Comparison of ENCODE assay signal across 33 cellular contexts in the genomic region with DNA sequence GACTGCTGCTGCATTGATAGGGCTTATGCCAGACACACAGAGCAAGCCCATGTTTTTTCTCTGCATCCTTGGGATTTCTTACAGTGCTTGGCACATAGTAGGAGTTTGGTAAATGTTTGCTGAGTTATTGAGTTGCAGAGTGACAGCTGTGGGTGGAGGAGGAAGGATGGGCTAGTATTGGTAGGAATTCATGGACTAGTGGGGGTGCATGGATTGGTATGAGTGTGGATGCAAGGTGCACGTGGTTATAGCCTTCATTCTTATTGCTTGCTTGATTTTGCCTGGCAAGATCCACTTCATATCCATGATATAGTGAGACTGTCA. TPM values are rescaled to one million over a fixed set of nuclear protein-coding genes. Genes with fewer than 3 reads are reported as not detected.
"Had no signal": no experiment of that assay in that cellular context is flagged by ENCODE, and none has a peak within 500 bp of the region (broad histone marks: within the 10 kb centered on the region; RNA-seq: fewer than 3 reads in every experiment).

No MANE protein-coding gene starts in this region.

- FAIRE-seq: endometrium, islet of Langerhans had no signal

- H3K9me3 ChIP-seq: mucosa of descending colon, uterus had no signal

- H3K27me3 ChIP-seq: esophagus squamous epithelium, heart right ventricle, left lung, tibial nerve, upper lobe of left lung, uterus had no signal

- H3K4me1 Mint-ChIP-seq: mesothelial cell of epicardium; stimulated activated effector memory CD8-positive, alpha-beta T cell treated with anti-CD3 and anti-CD28 coated beads, Interleukin-12 subunit alpha, Interleukin-12 subunit beta, amount 100 ng/mL, for 72 hours had no signal

- H3K36me3 Mint-ChIP-seq: mesothelial cell of epicardium; natural killer cell treated with Interleukin-12 subunit alpha and Interleukin-12 subunit beta and Interleukin-15 and Interleukin-18, amount 100 ng/mL, for 72 hours; stimulated activated effector memory CD8-positive, alpha-beta T cell treated with anti-CD3 and anti-CD28 coated beads, Interleukin-12 subunit alpha, Interleukin-12 subunit beta, amount 100 ng/mL, for 72 hours had no signal

- H3K27ac ChIP-seq: esophagus squamous epithelium, heart right ventricle, left lung, psoas muscle, thoracic aorta, tibial nerve, upper lobe of left lung, uterus had no signal

- H3K36me3 ChIP-seq: esophagus squamous epithelium, heart right ventricle, left lung, thoracic aorta, tibial nerve, upper lobe of left lung, uterus had no signal

- ATAC-seq: effector memory CD8-positive, alpha-beta T cell; heart right ventricle; left cardiac atrium; left lung; mucosa of descending colon; natural killer cell treated with Interleukin-12 subunit alpha and Interleukin-12 subunit beta and Interleukin-15 and Interleukin-18, amount 100 ng/mL, for 72 hours; psoas muscle; sciatic nerve; stimulated activated effector memory CD8-positive, alpha-beta T cell treated with anti-CD3 and anti-CD28 coated beads, Interleukin-12 subunit alpha, Interleukin-12 subunit beta, amount 100 ng/mL, for 72 hours had no signal

- H3K4me3 ChIP-seq: esophagus squamous epithelium, heart right ventricle, left lung, mucosa of descending colon, psoas muscle, smooth muscle cell, thoracic aorta, tibial nerve, upper lobe of left lung, uterus had no signal

- H3K4me1 ChIP-seq: esophagus squamous epithelium, heart right ventricle, left lung, psoas muscle, tibial nerve, upper lobe of left lung, uterus had no signal

- H3K27ac Mint-ChIP-seq: effector memory CD8-positive, alpha-beta T cell; mesothelial cell of epicardium; naive B cell; natural killer cell treated with Interleukin-12 subunit alpha and Interleukin-12 subunit beta and Interleukin-15 and Interleukin-18, amount 100 ng/mL, for 72 hours; stimulated activated effector memory CD8-positive, alpha-beta T cell treated with anti-CD3 and anti-CD28 coated beads, Interleukin-12 subunit alpha, Interleukin-12 subunit beta, amount 100 ng/mL, for 72 hours; stimulated activated naive CD8-positive, alpha-beta T cell treated with anti-CD3 and anti-CD28 coated beads, Interleukin-15, Interleukin-2, amounts not matched to agents 100 ng/mL and 50 ng/mL, for 24 hours had no signal

- H3K4me3 Mint-ChIP-seq: effector memory CD8-positive, alpha-beta T cell; mesothelial cell of epicardium; natural killer cell treated with Interleukin-12 subunit alpha and Interleukin-12 subunit beta and Interleukin-15 and Interleukin-18, amount 100 ng/mL, for 72 hours; stimulated activated effector memory CD8-positive, alpha-beta T cell treated with anti-CD3 and anti-CD28 coated beads, Interleukin-12 subunit alpha, Interleukin-12 subunit beta, amount 100 ng/mL, for 72 hours; stimulated activated naive CD8-positive, alpha-beta T cell treated with anti-CD3 and anti-CD28 coated beads, Interleukin-15, Interleukin-2, amounts not matched to agents 100 ng/mL and 50 ng/mL, for 24 hours had no signal

- DNase-seq: cortex of kidney; effector memory CD8-positive, alpha-beta T cell; erythroblast; esophagus squamous epithelium; foreskin melanocyte; glutamatergic neuron; heart right ventricle; hippocampal formation; left cardiac atrium; left lung; mesenchymal stem cell; mucosa of descending colon; naive B cell; nucleus accumbens; psoas muscle; stimulated activated CD4-positive, alpha-beta T cell treated with anti-CD3 and anti-CD28 coated beads, Interleukin-12 subunit alpha, Interleukin-12 subunit beta, amount 100 ng/mL, for 4 hours; stimulated activated CD4-positive, alpha-beta T cell treated with anti-CD3 and anti-CD28 coated beads, Interleukin-1b, Interleukin-23, amount 100 ng/mL, for 48 hours; stimulated activated CD4-positive, alpha-beta T cell treated with anti-CD3 and anti-CD28 coated beads, Interleukin-4, amount 100 ng/mL, for 1 hour; upper lobe of left lung; uterus had no signal

- H3K9me3 Mint-ChIP-seq: effector memory CD8-positive, alpha-beta T cell; natural killer cell treated with Interleukin-12 subunit alpha and Interleukin-12 subunit beta and Interleukin-15 and Interleukin-18, amount 100 ng/mL, for 72 hours; stimulated activated effector memory CD8-positive, alpha-beta T cell treated with anti-CD3 and anti-CD28 coated beads, Interleukin-12 subunit alpha, Interleukin-12 subunit beta, amount 100 ng/mL, for 72 hours; stimulated activated naive CD8-positive, alpha-beta T cell treated with anti-CD3 and anti-CD28 coated beads, Interleukin-15, Interleukin-2, amounts not matched to agents 100 ng/mL and 50 ng/mL, for 24 hours had no signal

- H3K4me2 ChIP-seq: smooth muscle cell had no signal

RNA-seq across cellular contexts. Expression of gene RGS6, which starts 11.4 kb away (rescaled TPM):
- total RNA-seq: dermis microvascular lymphatic vessel endothelial cell, kidney epithelial cell, lung microvascular endothelial cell had no signal
- polyA plus RNA-seq: smooth muscle cell had no signal
